Comparison of ENCODE assay signal across 9 cellular contexts in the genomic region with DNA sequence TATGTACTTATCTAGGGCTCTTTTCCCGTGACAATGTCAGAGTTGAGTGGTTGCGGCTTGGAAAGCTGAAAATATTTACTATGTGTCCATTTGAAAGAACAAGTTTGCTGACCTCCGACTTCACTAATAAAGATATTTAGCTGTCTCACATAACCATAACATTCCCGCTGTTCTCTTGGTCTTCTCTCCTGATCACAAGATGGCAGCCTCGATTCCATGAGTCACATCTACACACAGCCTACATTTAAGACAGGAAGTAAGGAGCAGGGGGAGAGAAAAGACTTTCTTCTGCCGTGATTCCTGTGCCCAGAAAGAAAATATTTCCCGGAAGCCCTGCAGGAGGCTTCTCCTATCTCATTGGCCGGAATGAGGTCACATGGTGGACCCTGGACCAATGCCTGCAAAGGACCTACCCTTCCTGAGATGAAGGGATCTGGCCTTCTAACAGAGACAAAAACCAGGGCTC. TPM values are rescaled to one million over a fixed set of nuclear protein-coding genes. Genes with fewer than 3 reads are reported as not detected.
DNase-seq lines count a peak whose midpoint lies in the region; ATAC-seq and TF ChIP-seq lines count a peak whose summit lies in the region.
"Had no signal": no experiment of that assay in that cellular context is flagged by ENCODE, and none has a peak within 500 bp of the region (broad histone marks: within the 10 kb centered on the region; RNA-seq: fewer than 3 reads in every experiment).

No MANE protein-coding gene starts in this region.

- no peak overlapping the region for H3K4me3 Mint-ChIP-seq in activated CD4-positive, alpha-beta memory T cell treated with anti-CD3 and anti-CD28 coated beads for 36 hours
- no peak overlapping the region for H3K4me3 Mint-ChIP-seq in activated CD4-positive, alpha-beta memory T cell treated with anti-CD3 and anti-CD28 coated beads, Interleukin-2, amount 10 ng/mL, durations not matched to agents 7 days and 5 days

- TF ChIP-seq CTCF in WERI-Rb-1 (IDR thresholded peaks at IDR 0.05; ENCODE audit: low read depth, low read length), result no peak

- no peak overlapping the region for H3K27ac ChIP-seq in WERI-Rb-1
- peak overlapping the region in 1 of 2 donors; percentile 33 for H3K27ac ChIP-seq in aorta (ENCODE audit: low read depth in 1 of 2, low read length in 2 of 2)
- H3K27ac ChIP-seq: epithelial cell of prostate had no signal

- ATAC-seq in aorta (ENCODE audit: low FRiP score) (peak; percentile 67), GM18870 (IDR thresholded peaks at IDR 0.05; ENCODE audit: unreplicated experiment) (no peak), esophagus mucosa (no peak)

- H3K36me3 ChIP-seq in WERI-Rb-1, result no peaks in the 10 kb centered on the region
- H3K36me3 ChIP-seq in aorta (ENCODE audit: control insufficient read depth in 1 of 2, insufficient read depth in 2 of 2, low read length in 1 of 2), result no peaks in the 10 kb centered on the region

- H3K4me1 ChIP-seq in aorta (ENCODE audit: control insufficient read depth in 1 of 2, insufficient read depth in 2 of 2, low read length in 2 of 2), result no peaks in the 10 kb centered on the region

- peaks cover 3% of the 10 kb centered on the region for H3K27me3 Mint-ChIP-seq in activated CD4-positive, alpha-beta memory T cell treated with anti-CD3 and anti-CD28 coated beads for 36 hours
- peaks cover 7% of the 10 kb centered on the region for H3K27me3 Mint-ChIP-seq in activated CD4-positive, alpha-beta memory T cell treated with anti-CD3 and anti-CD28 coated beads, Interleukin-2, amount 10 ng/mL, durations not matched to agents 7 days and 5 days

- WGBS in aorta, 2 donors, result 21 to 23% methylated on average over 8 of the region's 8 CpGs

- no peaks in the 10 kb centered on the region for H3K36me3 Mint-ChIP-seq in activated CD4-positive, alpha-beta memory T cell treated with anti-CD3 and anti-CD28 coated beads for 36 hours
- H3K36me3 Mint-ChIP-seq in activated CD4-positive, alpha-beta memory T cell treated with anti-CD3 and anti-CD28 coated beads, Interleukin-2, amount 10 ng/mL, durations not matched to agents 7 days and 5 days (ENCODE audit: low read depth), result no peaks in the 10 kb centered on the region

- H3K4me1 Mint-ChIP-seq in activated CD4-positive, alpha-beta memory T cell treated with anti-CD3 and anti-CD28 coated beads for 36 hours (ENCODE audit: low read depth), result no peaks in the 10 kb centered on the region
- H3K4me1 Mint-ChIP-seq in activated CD4-positive, alpha-beta memory T cell treated with anti-CD3 and anti-CD28 coated beads, Interleukin-2, amount 10 ng/mL, durations not matched to agents 7 days and 5 days, result no peaks in the 10 kb centered on the region

- POLR2A ChIA-PET in activated CD4-positive, alpha-beta memory T cell treated with anti-CD3 and anti-CD28 coated beads for 36 hours (lab: Charles Lee), result no interaction called here
- POLR2A ChIA-PET in activated CD4-positive, alpha-beta memory T cell treated with anti-CD3 and anti-CD28 coated beads, Interleukin-2, amount 10 ng/mL, durations not matched to agents 7 days and 5 days (lab: Charles Lee), result no interaction called here

- H3K4me3 ChIP-seq in WERI-Rb-1 (ENCODE audit: low read depth, low read length), result no peak overlapping the region
- peak overlapping the region in 1 of 2 donors; percentile 9 for H3K4me3 ChIP-seq in aorta (ENCODE audit: low read length in 2 of 2)

- peak; percentile 19 for DNase-seq in activated CD4-positive, alpha-beta memory T cell treated with anti-CD3 and anti-CD28 coated beads for 36 hours
- no peak for DNase-seq in activated CD4-positive, alpha-beta memory T cell treated with anti-CD3 and anti-CD28 coated beads, Interleukin-2, amount 10 ng/mL, durations not matched to agents 7 days and 5 days
- DNase-seq in WERI-Rb-1 (peak; percentile 14), iPS-NIHi11 (ENCODE audit: low spot score) (peak; percentile 80), aorta (no peak), GDM1 (lab: John Stamatoyannopoulos, UW) (no peak)

- H3K9me3 ChIP-seq in WERI-Rb-1 (ENCODE audit: severe bottlenecking), result no peaks in the 10 kb centered on the region
- H3K9me3 ChIP-seq in aorta (ENCODE audit: control insufficient read depth, low read length), result no peaks in the 10 kb centered on the region

- H3K27ac Mint-ChIP-seq in activated CD4-positive, alpha-beta memory T cell treated with anti-CD3 and anti-CD28 coated beads for 36 hours, result no peak overlapping the region
- H3K27ac Mint-ChIP-seq in activated CD4-positive, alpha-beta memory T cell treated with anti-CD3 and anti-CD28 coated beads, Interleukin-2, amount 10 ng/mL, durations not matched to agents 7 days and 5 days, result no peak overlapping the region

- intact Hi-C loops in activated CD4-positive, alpha-beta memory T cell treated with anti-CD3 and anti-CD28 coated beads for 36 hours (cut with micrococcal nuclease), result loop anchor here (5.0 kb wide), 1 partner anchor 396 kb away; no protein-coding TSS in a partner anchor
- intact Hi-C loops in aorta (cut with DNase I), result loop anchor here (2.0 to 10.0 kb wide), 3 partner anchors 79 to 399 kb away; no protein-coding TSS in a partner anchor

- CTCF ChIA-PET in activated CD4-positive, alpha-beta memory T cell treated with anti-CD3 and anti-CD28 coated beads for 36 hours (lab: Charles Lee), result interaction anchor here (0.6 to 7.8 kb wide), 15 partner anchors 8 to 1048 kb away, joined by 3 to 117 read pairs (median 5); no protein-coding TSS in a partner anchor
- CTCF ChIA-PET in activated CD4-positive, alpha-beta memory T cell treated with anti-CD3 and anti-CD28 coated beads, Interleukin-2, amount 10 ng/mL, durations not matched to agents 7 days and 5 days (lab: Charles Lee), result interaction anchor here (0.7 to 4.2 kb wide), 10 partner anchors 11 to 438 kb away, joined by 3 to 47 read pairs (median 3); no protein-coding TSS in a partner anchor

- H3K9me3 Mint-ChIP-seq in activated CD4-positive, alpha-beta memory T cell treated with anti-CD3 and anti-CD28 coated beads for 36 hours, result no peaks in the 10 kb centered on the region
- no peaks in the 10 kb centered on the region for H3K9me3 Mint-ChIP-seq in activated CD4-positive, alpha-beta memory T cell treated with anti-CD3 and anti-CD28 coated beads, Interleukin-2, amount 10 ng/mL, durations not matched to agents 7 days and 5 days

- H3K27me3 ChIP-seq in WERI-Rb-1 (ENCODE audit: insufficient read depth, low read depth, severe bottlenecking) (no peaks in the 10 kb centered on the region), aorta (ENCODE audit: control insufficient read depth in 1 of 2, insufficient read depth in 2 of 2, low read length in 1 of 2) (no peaks in the 10 kb centered on the region)

RNA-seq across cellular contexts. Expression of gene SYT13, which starts 47.4 kb away (rescaled TPM):
- not detected for total RNA-seq in activated CD4-positive, alpha-beta memory T cell treated with anti-CD3 and anti-CD28 coated beads for 36 hours
- not detected for total RNA-seq in activated CD4-positive, alpha-beta memory T cell treated with anti-CD3 and anti-CD28 coated beads, Interleukin-2, amount 10 ng/mL, durations not matched to agents 7 days and 5 days
- under 1 TPM in 1 of 2 donors, not detected in 1; 0.36 TPM for total RNA-seq in aorta
- 1 to 10 TPM in 1 of 2 donors, under 1 TPM in 1; 0.08 to 2.0 TPM for polyA plus RNA-seq in aorta
- total RNA-seq in esophagus mucosa, result not detected

Comparison
In these comparisons a context has a peak if more than half of its experiments do, and no peak if none do; other contexts are left out.
1. DNase-seq: peak in activated CD4-positive, alpha-beta memory T cell treated with anti-CD3 and anti-CD28 coated beads for 36 hours (single experiment), WERI-Rb-1 (single experiment) and iPS-NIHi11 (single experiment); none in activated CD4-positive, alpha-beta memory T cell treated with anti-CD3 and anti-CD28 coated beads, Interleukin-2, amount 10 ng/mL, durations not matched to agents 7 days and 5 days (single experiment), aorta (0 of 2) and GDM1 (single experiment).